Comparison of ENCODE assay signal across 1 cellular context in genomic region chr6:32127409-32127716, GRCh38.
TF ChIP-seq lines count a peak whose summit lies in the region.

No MANE protein-coding gene starts in this region.

TF ChIP-seq in GM23338, 12 proteins besides CTCF, POLR2A, EP300 and RAD21 (continued from another document):
- TF ChIP-seq ZNF462 (CRISPR knock-in tag; IDR thresholded peaks at IDR 0.05) (no peak), JUNB (IDR thresholded peaks at IDR 0.05; ENCODE audit: unreplicated experiment) (no peak), EZH2phosphoT487 (IDR thresholded peaks at IDR 0.05; ENCODE audit: unreplicated experiment) (no peak), ZNF114 (CRISPR knock-in tag; IDR thresholded peaks at IDR 0.05) (no peak), ZNF331 (CRISPR knock-in tag; IDR thresholded peaks at IDR 0.05; ENCODE audit: low read depth) (no peak), EZH2 (IDR thresholded peaks at IDR 0.05; ENCODE audit: low read depth, unreplicated experiment) (no peak), REST (IDR thresholded peaks at IDR 0.05; ENCODE audit: unreplicated experiment) (no peak), ETS1 (IDR thresholded peaks at IDR 0.05) (no peak), CREB1 (CRISPR knock-in tag; IDR thresholded peaks at IDR 0.05; ENCODE audit: low read depth) (no peak)
